Comparison of ENCODE assay signal across 8 cellular contexts in the genomic region with DNA sequence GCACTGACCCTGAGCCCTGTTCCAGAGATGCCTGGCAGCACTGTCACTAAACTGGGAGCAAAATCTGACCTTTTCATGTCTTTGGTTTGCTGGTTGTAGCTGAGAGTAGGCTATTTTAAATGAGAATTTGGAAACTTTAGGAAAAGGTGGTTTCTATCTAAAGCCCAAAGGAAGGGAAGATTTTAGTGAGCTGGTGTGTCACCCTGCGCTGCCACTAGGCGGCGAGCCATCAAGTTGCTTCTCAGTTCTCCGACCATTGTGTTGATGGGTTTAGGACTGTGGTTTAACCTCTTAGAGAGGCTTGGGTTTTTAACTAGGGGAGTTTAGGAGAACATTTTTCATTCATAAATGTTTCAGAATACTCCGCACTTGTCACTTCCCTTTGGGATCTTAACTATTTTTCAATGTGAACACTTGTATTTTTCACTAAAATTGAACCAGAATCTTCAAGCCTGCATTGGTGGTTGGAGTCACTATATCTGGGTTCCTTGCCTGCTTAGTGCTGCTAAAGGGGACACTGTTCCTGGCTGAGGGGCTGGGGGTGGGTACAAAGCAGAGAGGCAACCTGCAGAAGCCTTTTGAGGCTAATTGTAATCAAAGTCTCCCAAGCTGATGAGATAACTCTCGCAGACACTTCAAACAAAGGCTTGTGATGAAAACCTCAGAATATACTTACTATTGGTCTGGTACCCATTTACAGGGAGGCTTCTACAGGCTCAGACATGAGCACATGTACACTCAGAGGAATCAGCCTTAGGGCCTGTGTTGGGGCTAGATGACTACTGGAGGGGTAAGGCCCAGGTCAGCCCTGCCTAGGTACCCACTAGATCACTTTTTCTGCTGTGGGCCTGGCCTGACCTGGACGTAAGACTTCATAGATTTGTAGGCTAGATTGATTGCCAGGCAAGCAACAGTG. TPM values are rescaled to one million over a fixed set of nuclear protein-coding genes. Genes with fewer than 3 reads are reported as not detected.
DNase-seq lines count a peak whose midpoint lies in the region; ATAC-seq and TF ChIP-seq lines count a peak whose summit lies in the region.

No MANE protein-coding gene starts in this region.

- TF ChIP-seq CTCF in epithelial cell of proximal tubule (conservative IDR thresholded peaks at IDR 0.05; ENCODE audit: low read depth, low read length) (peak; percentile 73), retinal pigment epithelial cell (conservative IDR thresholded peaks at IDR 0.05; ENCODE audit: low read depth, low read length) (peak; percentile 85)

- DNase-seq in NCI-H2227 (lab: John Stamatoyannopoulos, UW; ENCODE audit: unreplicated experiment) (peak; percentile 4), NCI-H2227 treated with DMSO at 0.1 percent for 48 hours (lab: John Stamatoyannopoulos, UW) (no peak), NOMO-1 treated with dmso at 0.1 percent for 144 hours (lab: John Stamatoyannopoulos, UW; ENCODE audit: unreplicated experiment) (peak; percentile 19), epithelial cell of proximal tubule (ENCODE audit: low read depth) (no peak), retinal pigment epithelial cell (ENCODE audit: low read depth) (no peak), foreskin melanocyte (no peak), NCI-H2081 treated with DMSO at 0.1 percent for 48 hours (lab: John Stamatoyannopoulos, UW) (no peak)

- H3K4me3 ChIP-seq in epithelial cell of proximal tubule (ENCODE audit: low read depth, low read length) (no peak overlapping the region), retinal pigment epithelial cell (ENCODE audit: low read length) (no peak overlapping the region)

- ATAC-seq in GM18520 (IDR thresholded peaks at IDR 0.05; ENCODE audit: unreplicated experiment): no peak

RNA-seq across cellular contexts. Expression of a gene that starts 16.8 kb away (rescaled TPM):
- 68.3 and 85.1 TPM in 2 replicates for total RNA-seq in epithelial cell of proximal tubule

RNA-seq across cellular contexts. Expression of a gene that starts 16.8 kb away (rescaled TPM):
- 38.9 and 65.8 TPM in 2 replicates for total RNA-seq in epithelial cell of proximal tubule

RNA-seq across cellular contexts. Expression of a gene that starts 33.3 kb away (rescaled TPM):
- total RNA-seq in epithelial cell of proximal tubule: not detected in 2 replicates

Comparison
In these comparisons a context has a peak if more than half of its experiments do, and no peak if none do; other contexts are left out.
1. DNase-seq: peak in NCI-H2227 (single experiment) and NOMO-1 treated with dmso at 0.1 percent for 144 hours (single experiment); none in NCI-H2227 treated with DMSO at 0.1 percent for 48 hours (single experiment), epithelial cell of proximal tubule (single experiment), retinal pigment epithelial cell (single experiment), foreskin melanocyte (single experiment) and NCI-H2081 treated with DMSO at 0.1 percent for 48 hours (single experiment).